ENCODE assay signal across 16 cellular contexts in genomic region chr7:44282601-44283171, GRCh38. TPM values are rescaled to one million over a fixed set of nuclear protein-coding genes. Genes with fewer than 3 reads are reported as not detected.
A peak's percentile ranks its signal among the peaks of the same experiment; 100 is the strongest.
DNase-seq lines count a peak whose midpoint lies in the region; ATAC-seq, FAIRE-seq and TF ChIP-seq lines count a peak whose summit lies in the region.
"Had no signal": no experiment of that assay in that cellular context is flagged by ENCODE, and none has a peak within 500 bp of the region (broad histone marks: within the 10 kb centered on the region; RNA-seq: fewer than 3 reads in every experiment).

No MANE protein-coding gene starts in this region.

- TF ChIP-seq CTCF in SK-N-SH (IDR thresholded peaks at IDR 0.05) (no peak), kidney (IDR thresholded peaks at IDR 0.05; ENCODE audit: borderline replicate concordance, extremely low read depth, insufficient read depth) (no peak), D721Med (IDR thresholded peaks at IDR 0.05; ENCODE audit: insufficient read depth, missing control alignments) (no peak)

- H3K4me2 ChIP-seq in SK-N-SH = no peak overlapping the region

- no peaks in the 10 kb centered on the region for H3F3A ChIP-seq in SK-N-SH (replicated peaks; ENCODE audit: insufficient read depth)

- TF ChIP-seq RAD21 in SK-N-SH (IDR thresholded peaks at IDR 0.05; ENCODE audit: low read length) = peak; percentile 24; the same call in 1 of the 2 replicates

- FAIRE-seq in kidney (lab: Jason Lieb, UNC) = no peak
- no peak for FAIRE-seq in D721Med (lab: Jason Lieb, UNC)
- FAIRE-seq: A204.1 had no signal

- H3K9me2 ChIP-seq in SK-N-SH = no peaks in the 10 kb centered on the region

- no peak overlapping the region for H2AFZ ChIP-seq in SK-N-SH (ENCODE audit: low read depth)

- H4K20me1 ChIP-seq in SK-N-SH (ENCODE audit: insufficient read depth) = no peaks in the 10 kb centered on the region

- no peaks in the 10 kb centered on the region for H3K79me2 ChIP-seq in SK-N-SH (ENCODE audit: insufficient read depth)

- no peak overlapping the region for H3K4me3 ChIP-seq in SK-N-SH (ENCODE audit: low read depth in 2 of 2, low read length in 1 of 2)
- H3K4me3 ChIP-seq in kidney (ENCODE audit: low read length in 2 of 2) = no peak overlapping the region
- H3K4me3 ChIP-seq: skin epidermis had no signal

- POLR2A ChIA-PET in SK-N-SH (lab: Yijun Ruan, JAX) = no interaction called here

- no peak for ATAC-seq in SK-N-SH treated with all-trans-retinoic acid at 6 μM for 48 hours
- no peak for ATAC-seq in HG02763 (IDR thresholded peaks at IDR 0.05; ENCODE audit: unreplicated experiment)
- ATAC-seq in HG03196 (IDR thresholded peaks at IDR 0.05; ENCODE audit: unreplicated experiment) = no peak
- ATAC-seq: naive thymus-derived CD4-positive, alpha-beta T cell had no signal

- H3K36me3 ChIP-seq in SK-N-SH (replicated peaks in 1 of 2; ENCODE audit: control insufficient read depth in 1 of 2, insufficient read depth in 2 of 2, low read length in 1 of 2) (no peaks in the 10 kb centered on the region), kidney (ENCODE audit: control insufficient read depth in 1 of 2, insufficient read depth in 2 of 2, low read length in 2 of 2) (no peaks in the 10 kb centered on the region)

- peak in 1 of 2 experiments; percentile 54; a peak in 1 of 4 replicates for TF ChIP-seq EP300 in SK-N-SH (IDR thresholded peaks at IDR 0.05; ENCODE audit: borderline replicate concordance in 1 of 2, low read depth in 1 of 2, low read length in 1 of 2)

- H3K9ac ChIP-seq in SK-N-SH (no peak overlapping the region), kidney (ENCODE audit: low read length in 2 of 2) (no peak overlapping the region)

- WGBS in SK-N-SH (ENCODE audit: low lambda C conversion rate) = 76% methylated on average over 10 of the region's 10 CpGs

- H3K27me3 ChIP-seq in SK-N-SH (ENCODE audit: insufficient read depth) = no peaks in the 10 kb centered on the region

- peak overlapping the region in 1 of 2 experiments; percentile 18; a peak in 1 of 4 replicates for H3K27ac ChIP-seq in SK-N-SH (ENCODE audit: low read depth in 2 of 2, low read length in 1 of 2)
- no peak overlapping the region for H3K27ac ChIP-seq in kidney (ENCODE audit: low read depth in 2 of 2, low read length in 2 of 2)
- H3K27ac ChIP-seq: skin epidermis had no signal

- CTCF ChIA-PET in SK-N-SH (lab: Yijun Ruan, JAX) = interaction anchor here (1.3 to 5.9 kb wide), 4 partner anchors 25 to 210 kb away, joined by 3 to 34 read pairs (median 6); no protein-coding TSS in a partner anchor

- H3K4me1 ChIP-seq in SK-N-SH (ENCODE audit: control insufficient read depth in 1 of 2, insufficient read depth in 2 of 2, low read depth in 1 of 2, low read length in 1 of 2) = peaks cover 4 to 67% of the 10 kb centered on the region in 2 experiments; a peak in 3 of 4 replicates
- H3K4me1 ChIP-seq in kidney (ENCODE audit: control insufficient read depth in 1 of 2, insufficient read depth in 1 of 2, low read depth in 1 of 2, low read length in 2 of 2) = no peaks in the 10 kb centered on the region

- DNase-seq in SK-N-SH (peak; percentile 85), kidney (peak; percentile 58), D721Med (ENCODE audit: insufficient read length, low spot score) (no peak)
- peak; percentile 40 for DNase-seq in activated CD8-positive, alpha-beta memory T cell treated with anti-CD3 and anti-CD28 coated beads, Interleukin-2, amount 50 U/mL, for 48 hours
- peak; percentile 14 for DNase-seq in stimulated activated CD8-positive, alpha-beta memory T cell treated with anti-CD3 and anti-CD28 coated beads, Interleukin-4, amount 100 ng/mL, for 48 hours
- DNase-seq: activated CD4-positive, alpha-beta T cell treated with anti-CD3 and anti-CD28 coated beads, Interleukin-2, amount 10 ng/mL, durations not matched to agents 7 days and 5 days; COR-L47; cortex of kidney; KG1; NCI-H1930 had no signal

- H3K9me3 ChIP-seq in SK-N-SH = no peaks in the 10 kb centered on the region
- H3K9me3 ChIP-seq in kidney (ENCODE audit: control insufficient read depth in 1 of 2, low read length in 2 of 2) = no peaks in the 10 kb centered on the region

- intact Hi-C loops in kidney (cut with DNase I) = no loop called here

TF ChIP-seq in SK-N-SH, 30 proteins besides CTCF, POLR2A, EP300 and RAD21:
- TF ChIP-seq SMC3 (IDR thresholded peaks at IDR 0.05; ENCODE audit: low read depth, low read length) (no peak), FOSL2 (IDR thresholded peaks at IDR 0.05; ENCODE audit: borderline replicate concordance, low read depth) (no peak), GATA2 (CRISPR knock-in tag; IDR thresholded peaks at IDR 0.05) (peak; percentile 37; the same call in 1 of the 2 replicates), IRF3 (IDR thresholded peaks at IDR 0.05; ENCODE audit: low read depth, low read length) (no peak)

TF ChIP-seq in SK-N-SH treated with all-trans-retinoic acid at 6 μM for 48 hours, 23 proteins besides CTCF, POLR2A, EP300 and RAD21:
- TF ChIP-seq PATZ1 (CRISPR knock-in tag; IDR thresholded peaks at IDR 0.05; ENCODE audit: borderline replicate concordance) (no peak), ZFP30 (CRISPR knock-in tag; IDR thresholded peaks at IDR 0.05) (no peak), PPARA (CRISPR knock-in tag; IDR thresholded peaks at IDR 0.05; ENCODE audit: borderline replicate concordance) (no peak), OSR1 (CRISPR knock-in tag; IDR thresholded peaks at IDR 0.05) (no peak), RARB (CRISPR knock-in tag; IDR thresholded peaks at IDR 0.05) (no peak), TCF4 (CRISPR knock-in tag; IDR thresholded peaks at IDR 0.05; ENCODE audit: borderline replicate concordance) (no peak), TSHZ2 (CRISPR knock-in tag; IDR thresholded peaks at IDR 0.05) (no peak), SNAI2 (CRISPR knock-in tag; IDR thresholded peaks at IDR 0.05) (no peak), CSRNP3 (CRISPR knock-in tag; IDR thresholded peaks at IDR 0.05) (no peak), BACH2 (CRISPR knock-in tag; IDR thresholded peaks at IDR 0.05; ENCODE audit: borderline replicate concordance) (no peak)

RNA-seq across cellular contexts. Expression of gene CAMK2B, which starts 42.7 kb away (rescaled TPM):
- polyA plus RNA-seq in SK-N-SH (2012; rRNA removed) (0.10 and 0.20 TPM in 2 replicates), kidney (ENCODE audit: insufficient read depth, low read depth, low replicate concordance) (3.2 TPM)
- polyA plus RNA-seq in SK-N-SH (2012; cell fraction: cytosol; rRNA removed) = 0.13 and 0.17 TPM in 2 replicates
- 0.15 and 0.19 TPM in 2 replicates for polyA plus RNA-seq in SK-N-SH (2012; cell fraction: nucleus; rRNA removed)
- 1.1 TPM for total RNA-seq in kidney
- total RNA-seq: activated CD4-positive, alpha-beta T cell treated with anti-CD3 and anti-CD28 coated beads, Interleukin-2, amount 10 ng/mL, durations not matched to agents 7 days and 5 days had no signal
- polyA plus RNA-seq: naive thymus-derived CD4-positive, alpha-beta T cell had no signal
